In the genomic region with DNA sequence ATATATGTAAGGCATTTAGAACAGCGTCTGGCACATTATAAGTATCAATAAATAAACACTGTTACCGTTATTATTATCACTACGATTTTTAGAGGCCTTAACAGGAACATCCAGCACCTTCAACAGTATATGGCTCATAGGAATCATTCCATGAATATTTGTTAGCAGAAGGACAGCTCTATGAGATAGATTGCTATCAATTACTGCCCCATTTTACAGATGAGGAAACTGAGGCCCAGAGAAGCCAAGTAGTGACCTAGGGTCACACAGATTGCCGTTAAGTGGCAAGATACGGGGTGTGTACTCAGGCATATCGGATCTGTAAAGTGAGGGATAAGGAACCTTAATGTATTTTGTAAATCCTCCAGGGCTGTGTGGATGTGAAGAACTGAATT, we compare ENCODE assay signal across 1 cellular context.
TF ChIP-seq lines count a peak whose summit lies in the region.

No MANE protein-coding gene starts in this region.

TF ChIP-seq in K562, 482 proteins besides CTCF, POLR2A, EP300 and RAD21 (continued from another document):
- TF ChIP-seq PHF20 (IDR thresholded peaks at IDR 0.05; ENCODE audit: partially characterized antibody) (peak; percentile 89), HDAC3 (IDR thresholded peaks at IDR 0.05; ENCODE audit: borderline replicate concordance, partially characterized antibody) (peak; percentile 58), NONO (IDR thresholded peaks at IDR 0.05; ENCODE audit: low read depth in 2 of 2, low read length in 1 of 2) (0 out of 4 replicates have a peak, but pooled peaks of 1 of the 2 experiments have one; percentile 15), STAT5B (CRISPR knock-in tag; IDR thresholded peaks at IDR 0.05) (no peak), CBFA2T3 (IDR thresholded peaks at IDR 0.05) (peak; percentile 55), ZNF589 (CRISPR knock-in tag; IDR thresholded peaks at IDR 0.05; ENCODE audit: low read depth) (peak; percentile 76; the same call in 1 of the 2 replicates), NFATC3 (IDR thresholded peaks at IDR 0.05) (peak; percentile 88), KDM1A (IDR thresholded peaks at IDR 0.05) (peak; percentile 99 to 100), PHB2 (IDR thresholded peaks at IDR 0.05; ENCODE audit: low read depth) (0 out of 2 replicates have a peak, but pooled peaks have one; percentile 33), TRIM28 (IDR thresholded peaks at IDR 0.05) (0 out of 2 replicates have a peak, but pooled peaks have one; percentile 40), GTF2E2 (tag; IDR thresholded peaks at IDR 0.05) (0 out of 2 replicates have a peak, but pooled peaks have one; percentile 64), HNRNPUL1 (IDR thresholded peaks at IDR 0.05; ENCODE audit: low read length) (no peak), SMARCA4 (IDR thresholded peaks at IDR 0.05) (peak; percentile 63), RHOXF2B (CRISPR knock-in tag; conservative IDR thresholded peaks at IDR 0.05) (no peak)
- TF ChIP-seq, protein P1, sequence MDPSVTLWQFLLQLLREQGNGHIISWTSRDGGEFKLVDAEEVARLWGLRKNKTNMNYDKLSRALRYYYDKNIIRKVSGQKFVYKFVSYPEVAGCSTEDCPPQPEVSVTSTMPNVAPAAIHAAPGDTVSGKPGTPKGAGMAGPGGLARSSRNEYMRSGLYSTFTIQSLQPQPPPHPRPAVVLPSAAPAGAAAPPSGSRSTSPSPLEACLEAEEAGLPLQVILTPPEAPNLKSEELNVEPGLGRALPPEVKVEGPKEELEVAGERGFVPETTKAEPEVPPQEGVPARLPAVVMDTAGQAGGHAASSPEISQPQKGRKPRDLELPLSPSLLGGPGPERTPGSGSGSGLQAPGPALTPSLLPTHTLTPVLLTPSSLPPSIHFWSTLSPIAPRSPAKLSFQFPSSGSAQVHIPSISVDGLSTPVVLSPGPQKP (CRISPR knock-in tag; IDR thresholded peaks at IDR 0.05) = no peak
- TF ChIP-seq, protein P2, sequence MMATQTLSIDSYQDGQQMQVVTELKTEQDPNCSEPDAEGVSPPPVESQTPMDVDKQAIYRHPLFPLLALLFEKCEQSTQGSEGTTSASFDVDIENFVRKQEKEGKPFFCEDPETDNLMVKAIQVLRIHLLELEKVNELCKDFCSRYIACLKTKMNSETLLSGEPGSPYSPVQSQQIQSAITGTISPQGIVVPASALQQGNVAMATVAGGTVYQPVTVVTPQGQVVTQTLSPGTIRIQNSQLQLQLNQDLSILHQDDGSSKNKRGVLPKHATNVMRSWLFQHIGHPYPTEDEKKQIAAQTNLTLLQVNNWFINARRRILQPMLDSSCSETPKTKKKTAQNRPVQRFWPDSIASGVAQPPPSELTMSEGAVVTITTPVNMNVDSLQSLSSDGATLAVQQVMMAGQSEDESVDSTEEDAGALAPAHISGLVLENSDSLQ (IDR thresholded peaks at IDR 0.05) = no peak
- TF ChIP-seq, protein P3, sequence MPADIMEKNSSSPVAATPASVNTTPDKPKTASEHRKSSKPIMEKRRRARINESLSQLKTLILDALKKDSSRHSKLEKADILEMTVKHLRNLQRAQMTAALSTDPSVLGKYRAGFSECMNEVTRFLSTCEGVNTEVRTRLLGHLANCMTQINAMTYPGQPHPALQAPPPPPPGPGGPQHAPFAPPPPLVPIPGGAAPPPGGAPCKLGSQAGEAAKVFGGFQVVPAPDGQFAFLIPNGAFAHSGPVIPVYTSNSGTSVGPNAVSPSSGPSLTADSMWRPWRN (IDR thresholded peaks at IDR 0.05; ENCODE audit: low read depth) = peak; percentile 63; the same call in 1 of the 2 replicates
- TF ChIP-seq, protein P4, sequence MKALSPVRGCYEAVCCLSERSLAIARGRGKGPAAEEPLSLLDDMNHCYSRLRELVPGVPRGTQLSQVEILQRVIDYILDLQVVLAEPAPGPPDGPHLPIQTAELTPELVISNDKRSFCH (CRISPR knock-in tag; IDR thresholded peaks at IDR 0.05) = no peak
- TF ChIP-seq, protein P4 (tag; IDR thresholded peaks at IDR 0.05) = peak; percentile 81
- TF ChIP-seq, protein P5, sequence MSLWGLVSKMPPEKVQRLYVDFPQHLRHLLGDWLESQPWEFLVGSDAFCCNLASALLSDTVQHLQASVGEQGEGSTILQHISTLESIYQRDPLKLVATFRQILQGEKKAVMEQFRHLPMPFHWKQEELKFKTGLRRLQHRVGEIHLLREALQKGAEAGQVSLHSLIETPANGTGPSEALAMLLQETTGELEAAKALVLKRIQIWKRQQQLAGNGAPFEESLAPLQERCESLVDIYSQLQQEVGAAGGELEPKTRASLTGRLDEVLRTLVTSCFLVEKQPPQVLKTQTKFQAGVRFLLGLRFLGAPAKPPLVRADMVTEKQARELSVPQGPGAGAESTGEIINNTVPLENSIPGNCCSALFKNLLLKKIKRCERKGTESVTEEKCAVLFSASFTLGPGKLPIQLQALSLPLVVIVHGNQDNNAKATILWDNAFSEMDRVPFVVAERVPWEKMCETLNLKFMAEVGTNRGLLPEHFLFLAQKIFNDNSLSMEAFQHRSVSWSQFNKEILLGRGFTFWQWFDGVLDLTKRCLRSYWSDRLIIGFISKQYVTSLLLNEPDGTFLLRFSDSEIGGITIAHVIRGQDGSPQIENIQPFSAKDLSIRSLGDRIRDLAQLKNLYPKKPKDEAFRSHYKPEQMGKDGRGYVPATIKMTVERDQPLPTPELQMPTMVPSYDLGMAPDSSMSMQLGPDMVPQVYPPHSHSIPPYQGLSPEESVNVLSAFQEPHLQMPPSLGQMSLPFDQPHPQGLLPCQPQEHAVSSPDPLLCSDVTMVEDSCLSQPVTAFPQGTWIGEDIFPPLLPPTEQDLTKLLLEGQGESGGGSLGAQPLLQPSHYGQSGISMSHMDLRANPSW (CRISPR knock-in tag; IDR thresholded peaks at IDR 0.05) = 0 out of 2 replicates have a peak, but pooled peaks have one; percentile 18
